16 cellular contexts compared by ENCODE assay signal in the genomic region with DNA sequence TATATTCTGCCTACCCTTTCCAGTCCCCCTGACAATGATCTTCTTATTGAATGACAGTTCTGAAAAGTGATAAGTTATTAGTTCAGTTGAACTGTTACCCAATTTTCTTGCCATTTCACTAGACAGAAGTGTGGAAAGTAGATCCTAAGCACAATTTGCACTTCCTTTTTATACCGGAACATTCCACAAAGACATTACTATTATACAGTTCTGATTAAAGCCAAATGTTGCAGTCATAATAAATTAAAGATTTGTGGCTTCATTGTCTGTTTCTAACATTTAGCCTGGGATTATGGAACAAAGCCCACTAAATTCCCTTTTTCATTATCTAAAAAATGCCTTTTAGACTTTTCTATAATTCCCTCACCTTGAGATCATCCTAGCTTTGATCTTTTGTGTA.
"Had no signal": no experiment of that assay in that cellular context is flagged by ENCODE, and none has a peak within 500 bp of the region (broad histone marks: within the 10 kb centered on the region; RNA-seq: fewer than 3 reads in every experiment).

No MANE protein-coding gene starts in this region.

- DNase-seq: dorsolateral prefrontal cortex; effector CD4-positive, alpha-beta T cell; foreskin fibroblast; gastrocnemius medialis; head of caudate nucleus; left cardiac atrium; left lung; mesendoderm; midbrain; naive thymus-derived CD4-positive, alpha-beta T cell; nucleus accumbens; stimulated activated CD4-positive, alpha-beta T cell treated with anti-CD3 and anti-CD28 coated beads, Interleukin-4, amount 100 ng/mL, for 4 hours; stimulated activated naive CD8-positive, alpha-beta T cell treated with anti-CD3 and anti-CD28 coated beads, Interleukin-15, Interleukin-2, amounts not matched to agents 100 U/mL and 50 U/mL, for 24 hours; substantia nigra; testis; tibial artery had no signal
